Comparison of ENCODE assay signal across 8 cellular contexts in the genomic region with DNA sequence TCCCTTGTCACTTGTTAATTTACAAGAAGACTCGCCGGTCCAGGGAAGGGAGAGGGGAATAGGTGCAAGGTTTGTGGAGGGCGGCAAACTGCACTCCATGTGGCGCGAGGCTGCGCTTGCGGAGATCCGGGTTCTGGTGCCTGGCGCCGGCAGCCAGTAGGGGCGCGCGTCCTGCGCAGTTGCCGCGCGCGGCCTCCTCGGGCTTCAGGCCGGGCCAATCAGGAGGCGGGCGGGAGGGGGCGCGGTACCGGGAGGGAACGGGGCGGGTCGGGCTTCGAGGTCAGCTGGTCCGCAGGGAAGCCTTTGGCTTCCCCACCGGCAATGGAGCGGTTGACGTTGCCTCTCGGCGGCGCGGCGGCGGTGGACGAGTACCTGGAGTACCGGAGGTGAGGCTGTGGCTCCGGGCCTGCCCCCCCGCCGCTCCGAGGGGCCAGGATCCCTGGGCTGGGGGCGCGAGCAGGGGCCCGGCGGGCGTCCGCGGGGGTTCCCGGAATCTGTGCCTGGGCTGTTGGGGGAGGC. TPM values are rescaled to one million over a fixed set of nuclear protein-coding genes. Genes with fewer than 3 reads are reported as not detected.
DNase-seq lines count a peak whose midpoint lies in the region; ATAC-seq and TF ChIP-seq lines count a peak whose summit lies in the region.

A gene with protein sequence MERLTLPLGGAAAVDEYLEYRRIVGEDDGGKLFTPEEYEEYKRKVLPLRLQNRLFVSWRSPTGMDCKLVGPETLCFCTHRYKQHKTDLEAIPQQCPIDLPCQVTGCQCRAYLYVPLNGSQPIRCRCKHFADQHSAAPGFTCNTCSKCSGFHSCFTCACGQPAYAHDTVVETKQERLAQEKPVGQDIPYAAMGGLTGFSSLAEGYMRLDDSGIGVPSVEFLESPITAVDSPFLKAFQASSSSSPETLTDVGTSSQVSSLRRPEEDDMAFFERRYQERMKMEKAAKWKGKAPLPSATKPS (plus strand): TSS at position 302 of the 519 bp plus-strand sequence. CDS start 20 bp downstream, at position 322.

- H3K27ac ChIP-seq in endodermal cell (ENCODE audit: low read depth, low read length) = peak within 1 kb of the TSS; percentile 60

- no peaks in the 10 kb centered on the region for H3K4me1 Mint-ChIP-seq in endodermal cell

- no peak within 1 kb of the TSS for H3K9ac ChIP-seq in endodermal cell (ENCODE audit: extremely low read depth, low read length, poor library complexity, severe bottlenecking)

- H3K27me3 Mint-ChIP-seq in endodermal cell (ENCODE audit: insufficient read depth) = peaks cover 28% of the 10 kb centered on the region

- H3K36me3 Mint-ChIP-seq in endodermal cell (ENCODE audit: low read depth) = peaks cover 13% of the 10 kb centered on the region

- 36 to 65% methylated on average over 20 to 53 of the region's 53 CpGs for WGBS in endodermal cell (ENCODE audit: insufficient coverage in 1 of 2, insufficient read length in 1 of 2), 2 experiments

- H3K27me3 ChIP-seq in endodermal cell (ENCODE audit: control insufficient read depth, insufficient read depth, low read length, poor library complexity, severe bottlenecking) = no peaks in the 10 kb centered on the region

- peak; percentile 94 for ATAC-seq in GM18907 (IDR thresholded peaks at IDR 0.05; ENCODE audit: unreplicated experiment)
- ATAC-seq in HG03139 (IDR thresholded peaks at IDR 0.05; ENCODE audit: unreplicated experiment) = peak; percentile 99

- peaks cover 10% of the 10 kb centered on the region for H3K9me3 Mint-ChIP-seq in endodermal cell

- peak within 1 kb of the TSS; percentile 66 for H3K4me3 ChIP-seq in endodermal cell (ENCODE audit: low read length)

- peaks cover 5% of the 10 kb centered on the region for H3K9me3 ChIP-seq in endodermal cell (ENCODE audit: control insufficient read depth, low read length)

- peak; percentile 79 for TF ChIP-seq CTCF in endodermal cell (conservative IDR thresholded peaks at IDR 0.05)

- H3K4me1 ChIP-seq in endodermal cell (ENCODE audit: control insufficient read depth, insufficient read depth, low read length) = no peaks in the 10 kb centered on the region

- DNase-seq in AG08396 (ENCODE audit: low spot score) (peak; percentile 90), NCI-H345 (lab: John Stamatoyannopoulos, UW) (peak; percentile 91), endodermal cell (peak; percentile 97), middle frontal gyrus (ENCODE audit: extremely low spot score, low spot score) (peak; percentile 81)
- DNase-seq in activated CD8-positive, alpha-beta memory T cell treated with anti-CD3 and anti-CD28 coated beads for 4 hours (ENCODE audit: low read depth in 2 of 2) = peak; percentile 59
- DNase-seq in stimulated activated CD8-positive, alpha-beta memory T cell treated with anti-CD3 and anti-CD28 coated beads, Interleukin-15, amount 100 ng/mL, for 48 hours (ENCODE audit: low read depth in 2 of 2) = peak; percentile 70 to 73

- peak within 1 kb of the TSS; percentile 79 for H3K27ac Mint-ChIP-seq in endodermal cell

- H3K4me3 Mint-ChIP-seq in endodermal cell = peak within 1 kb of the TSS; percentile 82

- H3K36me3 ChIP-seq in endodermal cell (ENCODE audit: control insufficient read depth, insufficient read depth, low read length) = no peaks in the 10 kb centered on the region

RNA-seq across cellular contexts. Expression of the gene that starts here (rescaled TPM):
- total RNA-seq in endodermal cell = 10 to 100 TPM; 16.2 to 20.8 TPM
- polyA plus RNA-seq in endodermal cell (2013, experiment 1 of 2) = 7.1 TPM
- 7.9 TPM for polyA plus RNA-seq in endodermal cell (2013, experiment 2 of 2)

Comparison
In these comparisons a context has a peak if more than half of its experiments do, and no peak if none do; other contexts are left out.
1. Peak in every context shown above with its lines: DNase-seq, ATAC-seq, H3K4me3 ChIP-seq and H3K27ac ChIP-seq.